Comparison of ENCODE assay signal across 24 cellular contexts in the genomic region with DNA sequence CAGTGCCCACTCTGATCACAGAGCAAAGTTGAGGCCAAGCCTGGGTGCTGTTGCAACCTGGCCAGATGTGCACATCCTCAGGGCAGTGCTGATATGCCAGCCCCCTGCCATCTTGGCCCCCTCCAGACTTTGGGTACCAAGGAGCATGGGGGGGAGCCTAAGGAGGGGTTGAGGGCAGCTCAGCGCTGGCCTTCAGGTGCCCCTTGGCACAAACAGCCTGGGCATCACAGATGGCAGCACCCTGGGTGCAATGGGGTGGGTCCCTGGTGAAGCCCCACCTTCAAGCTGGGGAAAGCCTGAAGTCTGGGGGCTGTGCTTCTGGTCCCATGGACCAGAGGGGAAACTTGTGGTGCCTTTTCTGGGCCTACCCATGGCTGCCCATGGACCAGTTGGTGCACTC.
"Had no signal": no experiment of that assay in that cellular context is flagged by ENCODE, and none has a peak within 500 bp of the region (broad histone marks: within the 10 kb centered on the region; RNA-seq: fewer than 3 reads in every experiment).

No MANE protein-coding gene starts in this region.

- H3K27ac Mint-ChIP-seq: dendritic cell treated with granulocyte-macrophage colony-stimulating factor and Interleukin-4, amounts not matched to agents 40 ng/mL and 50 ng/mL, for 4 days; effector memory CD8-positive, alpha-beta T cell; endodermal cell had no signal

- H3K4me3 ChIP-seq: colonic mucosa, coronary artery, dorsolateral prefrontal cortex, esophagus muscularis mucosa, esophagus squamous epithelium, gastrocnemius medialis, gastroesophageal sphincter, heart left ventricle, heart right ventricle had no signal

- H3K4me1 ChIP-seq: colonic mucosa, esophagus muscularis mucosa, esophagus squamous epithelium, foreskin keratinocyte, gastroesophageal sphincter, heart left ventricle, heart right ventricle had no signal

- H3K4me1 Mint-ChIP-seq: endodermal cell had no signal

- H3K9me3 ChIP-seq: colonic mucosa, esophagus muscularis mucosa, esophagus squamous epithelium, gastrocnemius medialis, gastroesophageal sphincter, heart left ventricle, heart right ventricle had no signal

- H3K9me3 Mint-ChIP-seq: dendritic cell treated with granulocyte-macrophage colony-stimulating factor and Interleukin-4, amounts not matched to agents 40 ng/mL and 50 ng/mL, for 4 days; effector memory CD8-positive, alpha-beta T cell had no signal

- H3K27me3 Mint-ChIP-seq: dendritic cell treated with granulocyte-macrophage colony-stimulating factor and Interleukin-4, amounts not matched to agents 40 ng/mL and 50 ng/mL, for 4 days; effector memory CD8-positive, alpha-beta T cell had no signal

- H3K27me3 ChIP-seq: colonic mucosa, esophagus muscularis mucosa, esophagus squamous epithelium, foreskin keratinocyte, gastrocnemius medialis, gastroesophageal sphincter, heart left ventricle, heart right ventricle had no signal

- H3K27ac ChIP-seq: colonic mucosa, coronary artery, dorsolateral prefrontal cortex, epithelial cell of prostate, esophagus muscularis mucosa, esophagus squamous epithelium, foreskin keratinocyte, gastroesophageal sphincter, heart left ventricle, heart right ventricle had no signal

- H3K4me3 Mint-ChIP-seq: dendritic cell treated with granulocyte-macrophage colony-stimulating factor and Interleukin-4, amounts not matched to agents 40 ng/mL and 50 ng/mL, for 4 days; effector memory CD8-positive, alpha-beta T cell; endodermal cell had no signal

- DNase-seq: colonic mucosa; cortex of kidney; dermis blood vessel endothelial cell; dorsolateral prefrontal cortex; effector CD4-positive, alpha-beta T cell; effector CD8-positive, alpha-beta T cell; effector memory CD4-positive, alpha-beta T cell; effector memory CD8-positive, alpha-beta T cell; endodermal cell; erythroblast; esophagus squamous epithelium; foreskin fibroblast; foreskin keratinocyte; foreskin melanocyte; gastrocnemius medialis; glutamatergic neuron; head of caudate nucleus; heart left ventricle; heart right ventricle had no signal

- ATAC-seq: effector memory CD8-positive, alpha-beta T cell; foreskin keratinocyte; gastrocnemius medialis; gastroesophageal sphincter; heart left ventricle; heart right ventricle had no signal

- H3K36me3 ChIP-seq: colonic mucosa, esophagus muscularis mucosa, esophagus squamous epithelium, gastrocnemius medialis, gastroesophageal sphincter, heart left ventricle, heart right ventricle had no signal
